10 cellular contexts compared by ENCODE assay signal in the genomic region with DNA sequence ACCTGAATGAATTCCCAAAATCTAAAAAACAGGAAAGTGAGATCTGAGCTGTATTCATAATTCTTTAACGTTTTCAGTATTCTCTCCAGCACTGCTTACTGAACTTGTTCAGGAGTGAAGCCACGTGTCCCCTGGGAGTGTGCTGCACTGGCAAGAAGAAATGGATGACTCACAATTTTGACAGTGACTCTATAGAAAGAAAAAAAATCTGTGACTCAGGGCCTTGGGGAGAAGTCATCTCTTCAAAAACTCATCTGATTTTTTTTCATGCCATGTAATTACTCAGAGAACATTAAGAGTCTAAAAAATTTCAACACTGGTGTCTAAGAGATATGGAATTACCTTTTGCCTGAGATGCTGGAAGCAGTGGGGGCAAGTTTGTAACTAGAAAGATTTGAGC. TPM values are rescaled to one million over a fixed set of nuclear protein-coding genes. Genes with fewer than 3 reads are reported as not detected.
A peak's percentile ranks its signal among the peaks of the same experiment; 100 is the strongest.
DNase-seq lines count a peak whose midpoint lies in the region; FAIRE-seq and TF ChIP-seq lines count a peak whose summit lies in the region.
"Had no signal": no experiment of that assay in that cellular context is flagged by ENCODE, and none has a peak within 500 bp of the region (broad histone marks: within the 10 kb centered on the region; RNA-seq: fewer than 3 reads in every experiment).

No MANE protein-coding gene starts in this region.

- no peak for TF ChIP-seq POLR2A in GM12892 (IDR thresholded peaks at IDR 0.05; ENCODE audit: low read depth, low read length)

- FAIRE-seq in GM12892 (lab: Jason Lieb, UNC), result no peak

- peak; percentile 90 for DNase-seq in EH (ENCODE audit: low read depth)
- DNase-seq in HK-2 (ENCODE audit: unreplicated experiment), result peak; percentile 28
- DNase-seq in amniotic stem cell (lab: John Stamatoyannopoulos, UW), result peak; percentile 88
- peak; percentile 37 for DNase-seq in mucosa of gallbladder (ENCODE audit: low spot score)
- DNase-seq in stimulated activated CD8-positive, alpha-beta memory T cell treated with anti-CD3 and anti-CD28 coated beads, Interleukin-4, amount 100 ng/mL, for 48 hours, result no peak
- no peak for DNase-seq in hippocampal formation (lab: John Stamatoyannopoulos, UW)
- DNase-seq in activated CD4-positive, alpha-beta T cell treated with anti-CD3 and anti-CD28 coated beads, Interleukin-2, amount 50 U/mL, for 48 hours, result no peak
- DNase-seq in GM12892 (ENCODE audit: insufficient read length), result no peak
- DNase-seq: cerebellar nuclear complex, SHP77 treated with DMSO at 0.1 percent for 48 hours had no signal

RNA-seq across cellular contexts. Expression of gene ANKEF1, which starts 39.7 kb away (rescaled TPM):
- 8.2 TPM for total RNA-seq in mucosa of gallbladder
- 0.17 TPM for polyA plus RNA-seq in GM12892 (2012; ENCODE audit: missing spikeins)

Comparison
In these comparisons a context has a peak if more than half of its experiments do, and no peak if none do; other contexts are left out.
1. DNase-seq: peak in EH (single experiment), HK-2 (single experiment), amniotic stem cell (single experiment) and mucosa of gallbladder (single experiment); none in stimulated activated CD8-positive, alpha-beta memory T cell treated with anti-CD3 and anti-CD28 coated beads, Interleukin-4, amount 100 ng/mL, for 48 hours (single experiment), hippocampal formation (0 of 2), activated CD4-positive, alpha-beta T cell treated with anti-CD3 and anti-CD28 coated beads, Interleukin-2, amount 50 U/mL, for 48 hours (0 of 2) and GM12892 (single experiment).